In the genomic region with DNA sequence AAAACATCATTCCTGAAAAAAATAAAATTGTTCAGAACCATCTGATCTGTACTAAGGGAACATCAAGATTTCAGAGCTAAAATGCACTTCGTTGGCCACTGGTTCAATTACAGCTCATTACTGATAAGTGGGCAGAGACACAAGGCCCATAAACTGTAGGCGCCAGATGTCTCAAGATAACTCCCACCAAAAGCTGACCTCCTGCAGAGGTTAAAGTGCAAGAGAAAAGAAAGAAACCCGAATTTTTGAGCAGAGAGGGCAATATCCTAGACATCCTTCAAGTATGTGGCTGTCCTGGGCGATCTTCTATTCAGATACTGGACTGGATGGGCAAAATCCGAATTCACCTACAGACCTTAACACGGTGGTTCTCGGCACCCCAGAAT, we compare ENCODE assay signal across 8 cellular contexts. TPM values are rescaled to one million over a fixed set of nuclear protein-coding genes. Genes with fewer than 3 reads are reported as not detected.
DNase-seq lines count a peak whose midpoint lies in the region; ATAC-seq and TF ChIP-seq lines count a peak whose summit lies in the region.

No MANE protein-coding gene starts in this region.

- H3K4me1 ChIP-seq in HAP-1, result peaks cover 31% of the 10 kb centered on the region
- H3K4me1 ChIP-seq in SJCRH30, result peaks cover 6% of the 10 kb centered on the region
- H3K4me1 ChIP-seq in esophagus squamous epithelium, result peaks cover 0 to 44% (median 3%) of the 10 kb centered on the region in 3 donors
- H3K4me1 ChIP-seq in psoas muscle, result peaks cover 13% of the 10 kb centered on the region

- H3K27me3 ChIP-seq in HAP-1 (ENCODE audit: low read depth), result no peaks in the 10 kb centered on the region
- no peaks in the 10 kb centered on the region for H3K27me3 ChIP-seq in SJCRH30
- no peaks in the 10 kb centered on the region for H3K27me3 ChIP-seq in esophagus squamous epithelium
- H3K27me3 ChIP-seq in psoas muscle (ENCODE audit: insufficient read depth in 3 of 3, low read length in 2 of 3), result no peaks in the 10 kb centered on the region

- in situ Hi-C loops in HAP-1 (cut with MboI; ENCODE audit: low sequenced_read_pairs), result loop anchor here (10.0 to 25.0 kb wide), 2 partner anchors 264 to 1067 kb away; no protein-coding TSS in a partner anchor

- H3K36me3 ChIP-seq in HAP-1 (replicated peaks), result no peaks in the 10 kb centered on the region
- no peaks in the 10 kb centered on the region for H3K36me3 ChIP-seq in SJCRH30
- H3K36me3 ChIP-seq in esophagus squamous epithelium, result no peaks in the 10 kb centered on the region
- no peaks in the 10 kb centered on the region for H3K36me3 ChIP-seq in psoas muscle (ENCODE audit: insufficient read depth in 1 of 2, low read depth in 1 of 2)

- ATAC-seq in psoas muscle (no peak), GM18870 (IDR thresholded peaks at IDR 0.05; ENCODE audit: unreplicated experiment) (no peak), HG03432 (IDR thresholded peaks at IDR 0.05; ENCODE audit: unreplicated experiment) (no peak)

- H3K9me3 ChIP-seq in HAP-1 (no peaks in the 10 kb centered on the region), SJCRH30 (replicated peaks) (no peaks in the 10 kb centered on the region), esophagus squamous epithelium (no peaks in the 10 kb centered on the region), psoas muscle (no peaks in the 10 kb centered on the region)

- H3K27ac ChIP-seq in SJCRH30 (peak overlapping the region; percentile 71), esophagus squamous epithelium (peak overlapping the region; percentile 78 to 91 (median 86)), psoas muscle (peak overlapping the region; percentile 91)

- H3K4me3 ChIP-seq in HAP-1, result peak overlapping the region; percentile 58
- H3K4me3 ChIP-seq in SJCRH30, result peak overlapping the region; percentile 70
- peak overlapping the region; percentile 56 to 77 (median 68) for H3K4me3 ChIP-seq in esophagus squamous epithelium
- H3K4me3 ChIP-seq in psoas muscle, result peak overlapping the region; percentile 72

- TF ChIP-seq POLR2A in esophagus squamous epithelium (IDR thresholded peaks at IDR 0.05), result no peak

- TF ChIP-seq CTCF in esophagus squamous epithelium (IDR thresholded peaks at IDR 0.05) (no peak), psoas muscle (IDR thresholded peaks at IDR 0.05) (no peak)

- WGBS in esophagus squamous epithelium, 2 donors, result 24% methylated on average over 7 of the region's 7 CpGs; no CpG with 5 or more reads in 1 of the 2 donors
- 3 to 18% (median 7%) methylated on average over 7 of the region's 7 CpGs for WGBS in psoas muscle, 3 donors

- no peak for DNase-seq in HAP-1 (ENCODE audit: low spot score in 2 of 2)
- peak in 1 of 2 experiments; percentile 41 for DNase-seq in SJCRH30
- DNase-seq in esophagus squamous epithelium (lab: John Stamatoyannopoulos, UW), result no peak
- no peak for DNase-seq in psoas muscle
- no peak for DNase-seq in activated CD4-positive, CD25-positive, alpha-beta regulatory T cell (lab: John Stamatoyannopoulos, UW)
- no peak for DNase-seq in posterior cingulate gyrus

- intact Hi-C loops in esophagus squamous epithelium (cut with DNase I) (no loop called here), psoas muscle (cut with DNase I) (no loop called here), posterior cingulate gyrus (cut with DNase I) (loop anchor here (2.0 to 5.0 kb wide), 2 partner anchors 130 to 262 kb away; no protein-coding TSS in a partner anchor)

RNA-seq across cellular contexts. Expression of gene GEMIN8, which starts 0.7 kb away (rescaled TPM):
- 9.5 and 11.7 TPM in 2 replicates for total RNA-seq in SJCRH30 (2014; rRNA removed; shearing (Covaris generic))
- total RNA-seq in esophagus squamous epithelium (10 to 100 TPM; 12.2 to 20.8 (median 15.7) TPM), psoas muscle (1 to 10 TPM; 7.8 to 8.5 (median 8.3) TPM)
- polyA plus RNA-seq in psoas muscle, result 10 to 100 TPM in 1 of 3 donors, 1 to 10 TPM in 2; 8.2 to 10.8 (median 9.3) TPM
